In the genomic region with DNA sequence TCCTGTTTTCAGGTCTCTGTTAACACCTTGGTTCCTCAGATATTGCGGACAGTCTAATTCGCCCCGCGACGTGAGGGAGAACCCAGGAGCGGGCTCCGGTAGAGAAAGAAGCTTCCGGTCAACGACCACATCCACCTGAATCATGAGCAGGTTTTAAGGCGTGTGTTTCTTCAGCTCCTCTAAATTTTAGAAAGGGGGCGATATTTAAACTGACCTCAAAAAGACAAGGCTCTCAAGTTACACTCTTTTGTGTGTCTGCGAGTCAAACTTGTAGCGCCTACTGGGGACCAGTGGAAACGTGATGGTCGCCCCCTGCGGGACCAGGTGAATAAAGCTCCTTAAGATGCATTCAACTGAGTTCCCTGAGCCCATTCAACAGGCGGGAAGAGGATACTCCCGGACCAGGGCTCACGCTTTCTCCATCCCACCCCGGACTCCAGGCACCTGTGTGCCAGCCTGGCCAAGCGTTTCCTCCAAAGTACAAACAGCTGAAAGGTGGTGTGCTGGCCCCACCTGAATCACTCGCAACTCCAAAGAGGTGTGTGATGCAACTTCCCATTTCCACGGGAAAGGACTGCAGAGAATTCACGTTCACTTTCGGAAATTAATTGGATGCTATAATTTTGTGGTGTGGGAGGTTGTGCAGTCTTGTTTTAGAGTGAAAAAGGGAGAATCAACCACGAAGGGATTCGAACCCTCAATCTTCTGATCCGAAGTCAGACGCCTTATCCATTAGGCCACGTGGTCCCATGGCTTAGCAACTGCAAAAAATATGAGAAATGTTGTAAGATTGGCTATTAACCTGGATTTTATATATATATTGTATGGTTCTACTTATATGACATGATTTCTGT, we compare ENCODE assay signal across 8 cellular contexts. TPM values are rescaled to one million over a fixed set of nuclear protein-coding genes. Genes with fewer than 3 reads are reported as not detected.
A peak's percentile ranks its signal among the peaks of the same experiment; 100 is the strongest.
DNase-seq lines count a peak whose midpoint lies in the region; ATAC-seq and TF ChIP-seq lines count a peak whose summit lies in the region.

No MANE protein-coding gene starts in this region.

- intact Hi-C loops in HCT116 (cut with micrococcal nuclease) (loop anchor here (5.0 kb wide), 2 partner anchors 55 to 140 kb away; no protein-coding TSS in a partner anchor), left colon (cut with DNase I, micrococcal nuclease) (no loop called here)

- POLR2A ChIA-PET in HCT116 (lab: Charles Lee) = no interaction called here

- 0 out of 2 replicates have a peak, but pooled peaks cover 2% of the 10 kb centered on the region for H3K27me3 ChIP-seq in DOHH2 (ENCODE audit: control insufficient read depth, low read length)
- no peaks in the 10 kb centered on the region for H3K27me3 ChIP-seq in HCT116 (ENCODE audit: insufficient read depth, low read length)
- H3K27me3 ChIP-seq in brain microvascular endothelial cell (replicated peaks) = no peaks in the 10 kb centered on the region

- H3K4me3 ChIP-seq in DOHH2 (ENCODE audit: low read length) (peak overlapping the region; percentile 91), HCT116 (replicated peaks in 1 of 2; ENCODE audit: low read depth in 1 of 2, low read length in 2 of 2) (0 out of 4 replicates have a peak overlapping the region, but pooled peaks of 1 of the 2 experiments have one; percentile 17), brain microvascular endothelial cell (ENCODE audit: low read depth, low read length) (peak overlapping the region; percentile 39)

- no peaks in the 10 kb centered on the region for H3K36me3 ChIP-seq in DOHH2 (ENCODE audit: control insufficient read depth, low read length)
- no peaks in the 10 kb centered on the region for H3K36me3 ChIP-seq in HCT116 (ENCODE audit: control insufficient read depth in 1 of 2, insufficient read depth in 2 of 2, low read length in 2 of 2)
- H3K36me3 ChIP-seq in brain microvascular endothelial cell (replicated peaks) = no peaks in the 10 kb centered on the region

- in situ Hi-C loops in brain microvascular endothelial cell (cut with HindIII; ENCODE audit: low pct_ligation_motif_present, low sequenced_read_pairs) = no loop called here

- no peak overlapping the region for H3K9ac ChIP-seq in HCT116 (ENCODE audit: low read length)

- H3K27ac ChIP-seq in DOHH2 (ENCODE audit: low read depth, low read length) (peak overlapping the region; percentile 54), HCT116 (ENCODE audit: low read depth, low read length) (peak overlapping the region; percentile 46), brain microvascular endothelial cell (no peak overlapping the region)

- TF ChIP-seq CTCF in DOHH2 (IDR thresholded peaks at IDR 0.05; ENCODE audit: low read depth, low read length, poor library complexity, severe bottlenecking) (peak; percentile 91), HCT116 (IDR thresholded peaks at IDR 0.05 in 2 of 3, conservative IDR thresholded peaks at IDR 0.05 in 1 of 3; ENCODE audit: borderline replicate concordance in 1 of 3, insufficient read depth in 1 of 3, low read depth in 2 of 3, low read length in 2 of 3) (peak; percentile 74 to 85 (median 75)), brain microvascular endothelial cell (IDR thresholded peaks at IDR 0.05; ENCODE audit: low read depth, low read length, missing control alignments) (peak; percentile 74)

- H3K36me3 Mint-ChIP-seq in T-helper 2 cell treated with Interferon-gamma antibody and Interleukin-4, amounts not matched to agents 5 μg/mL and 100 μg/mL, for 36 hours (ENCODE audit: low read depth) = no peaks in the 10 kb centered on the region

- H3K9me3 ChIP-seq in DOHH2 (ENCODE audit: control insufficient read depth, insufficient read depth, low read length) (no peaks in the 10 kb centered on the region), HCT116 (ENCODE audit: control insufficient read depth in 1 of 2, insufficient read depth in 1 of 2, low read depth in 1 of 2, low read length in 2 of 2) (no peaks in the 10 kb centered on the region)

- peak overlapping the region; percentile 82 for H3K4me3 Mint-ChIP-seq in T-helper 2 cell treated with Interferon-gamma antibody and Interleukin-4, amounts not matched to agents 5 μg/mL and 100 μg/mL, for 36 hours

- H3K4me1 Mint-ChIP-seq in T-helper 2 cell treated with Interferon-gamma antibody and Interleukin-4, amounts not matched to agents 5 μg/mL and 100 μg/mL, for 36 hours (ENCODE audit: low read depth) = peaks cover 19% of the 10 kb centered on the region

- TSS peak; percentile 100 for BruUV-seq in HCT116 (replicated peaks; lab: Mats Ljungman, UMichigan)

- H3K9me2 ChIP-seq in DOHH2 (replicated peaks; ENCODE audit: control insufficient read depth, low read length) = no peaks in the 10 kb centered on the region
- H3K9me2 ChIP-seq in HCT116 (ENCODE audit: insufficient read depth) = no peaks in the 10 kb centered on the region

- DNase-seq in HCT116 (ENCODE audit: low read depth, low spot score) = peak; percentile 90
- peak in 2 of 3 experiments; percentile 65 to 84 for DNase-seq in NCI-H1417 (lab: John Stamatoyannopoulos, UW)
- DNase-seq in T-helper 2 cell treated with Interferon-gamma antibody and Interleukin-4, amounts not matched to agents 5 μg/mL and 100 μg/mL, for 36 hours (ENCODE audit: low spot score) = peak; percentile 41
- DNase-seq in brain microvascular endothelial cell = peak; percentile 85
- peak; percentile 35 to 64 for DNase-seq in left colon
- peak; percentile 28 to 40 (median 34) for DNase-seq in stimulated activated CD4-positive, alpha-beta T cell treated with anti-CD3 and anti-CD28 coated beads, TNF-alpha, amount 100 ng/mL, for 4 hours (ENCODE audit: low read depth in 3 of 3)

- H3F3A ChIP-seq in DOHH2 (ENCODE audit: control insufficient read depth, insufficient read depth) = peaks cover 12% of the 10 kb centered on the region

- H2AFZ ChIP-seq in HCT116 (ENCODE audit: low read depth, low read length, poor library complexity, severe bottlenecking) = peak overlapping the region; percentile 93

- H3K27ac Mint-ChIP-seq in T-helper 2 cell treated with Interferon-gamma antibody and Interleukin-4, amounts not matched to agents 5 μg/mL and 100 μg/mL, for 36 hours = peak overlapping the region; percentile 35

- RAD21 ChIA-PET in HCT116 (lab: Charles Lee; ENCODE audit: low non-redundant PET in 1 of 2, low total read pairs in 2 of 2, uncharacterized antibody in 2 of 2, unreplicated experiment in 2 of 2) = no interaction called here

- TF ChIP-seq POLR2A in HCT116 (IDR thresholded peaks at IDR 0.05; ENCODE audit: borderline replicate concordance, extremely low read depth, insufficient read depth, insufficient read length) = no peak

- CTCF ChIA-PET in HCT116 (lab: Charles Lee) = interaction anchor here (0.5 to 1.3 kb wide), 10 partner anchors 9 to 856 kb away, joined by 3 to 8 read pairs (median 3); no protein-coding TSS in a partner anchor

- no peaks in the 10 kb centered on the region for H3K79me2 ChIP-seq in DOHH2 (ENCODE audit: control insufficient read depth, low read length)
- no peaks in the 10 kb centered on the region for H3K79me2 ChIP-seq in HCT116 (ENCODE audit: insufficient read depth, low read length)

- H4K20me1 ChIP-seq in DOHH2 (ENCODE audit: control insufficient read depth, insufficient read depth, low read depth, low read length) (no peaks in the 10 kb centered on the region), HCT116 (ENCODE audit: insufficient read depth) (no peaks in the 10 kb centered on the region)

- ATAC-seq in HCT116 = peak; percentile 89
- ATAC-seq in left colon = peak; percentile 93
- no peak for ATAC-seq in GM18517 (IDR thresholded peaks at IDR 0.05; ENCODE audit: unreplicated experiment)

- peak; percentile 62 for TF ChIP-seq RAD21 in HCT116 (IDR thresholded peaks at IDR 0.05; ENCODE audit: low read depth)

- H3K9me3 Mint-ChIP-seq in T-helper 2 cell treated with Interferon-gamma antibody and Interleukin-4, amounts not matched to agents 5 μg/mL and 100 μg/mL, for 36 hours = peaks cover 17% of the 10 kb centered on the region

- H3K27me3 Mint-ChIP-seq in T-helper 2 cell treated with Interferon-gamma antibody and Interleukin-4, amounts not matched to agents 5 μg/mL and 100 μg/mL, for 36 hours (ENCODE audit: low read depth) = peaks cover 76% of the 10 kb centered on the region

- H3K4me1 ChIP-seq in DOHH2 (ENCODE audit: control insufficient read depth, low read length) (peaks cover 21% of the 10 kb centered on the region), HCT116 (ENCODE audit: control insufficient read depth in 1 of 2, insufficient read depth in 2 of 2, low read length in 2 of 2) (peaks cover 6 to 21% of the 10 kb centered on the region in 2 experiments; a peak in 3 of 4 replicates)

- peak overlapping the region; percentile 98 for H3K4me2 ChIP-seq in DOHH2 (ENCODE audit: low read length)
- peak overlapping the region; percentile 50 for H3K4me2 ChIP-seq in HCT116 (ENCODE audit: low read length)

TF ChIP-seq in HCT116, 20 proteins besides CTCF, POLR2A, EP300 and RAD21:
- TF ChIP-seq SRF (IDR thresholded peaks at IDR 0.05; ENCODE audit: low read depth) (no peak), POLR2AphosphoS5 (IDR thresholded peaks at IDR 0.05; ENCODE audit: low read depth, low read length) (no peak), CBX3 (IDR thresholded peaks at IDR 0.05; ENCODE audit: low read depth) (peak; percentile 82), ZFX (IDR thresholded peaks at IDR 0.05) (no peak), MAX (IDR thresholded peaks at IDR 0.05) (peak; percentile 87), TCF7L2 (IDR thresholded peaks at IDR 0.05; ENCODE audit: borderline replicate concordance, extremely low read depth, insufficient read depth, insufficient read length) (no peak), CEBPB (IDR thresholded peaks at IDR 0.05; ENCODE audit: low read depth) (peak; percentile 55; the same call in 1 of the 2 replicates)
- TF ChIP-seq, protein P1, sequence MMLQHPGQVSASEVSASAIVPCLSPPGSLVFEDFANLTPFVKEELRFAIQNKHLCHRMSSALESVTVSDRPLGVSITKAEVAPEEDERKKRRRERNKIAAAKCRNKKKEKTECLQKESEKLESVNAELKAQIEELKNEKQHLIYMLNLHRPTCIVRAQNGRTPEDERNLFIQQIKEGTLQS (IDR thresholded peaks at IDR 0.05) = peak; percentile 95

RNA-seq across cellular contexts. Expression of gene GPX5, which starts 17.0 kb away (rescaled TPM):
- total RNA-seq in HCT116 (2021; ENCODE audit: unreplicated experiment) (not detected), left colon (not detected)
- not detected in 2 replicates for polyA plus RNA-seq in HCT116 (2012)

RNA-seq across cellular contexts. Expression of gene GPX6, which starts 27.1 kb away (rescaled TPM):
- not detected for total RNA-seq in HCT116 (2021; ENCODE audit: unreplicated experiment)
- not detected in 2 replicates for polyA plus RNA-seq in HCT116 (2012)
- total RNA-seq in left colon = not detected

Comparison
In these comparisons a context has a peak if more than half of its experiments do, and no peak if none do; other contexts are left out.
1. DNase-seq: peak in every context shown above with its lines; median percentile 90 in HCT116; 85 in brain microvascular endothelial cell; 74 in NCI-H1417; 50 in left colon; 41 in T-helper 2 cell treated with Interferon-gamma antibody and Interleukin-4, amounts not matched to agents 5 μg/mL and 100 μg/mL, for 36 hours; 34 in stimulated activated CD4-positive, alpha-beta T cell treated with anti-CD3 and anti-CD28 coated beads, TNF-alpha, amount 100 ng/mL, for 4 hours.